In the genomic region with DNA sequence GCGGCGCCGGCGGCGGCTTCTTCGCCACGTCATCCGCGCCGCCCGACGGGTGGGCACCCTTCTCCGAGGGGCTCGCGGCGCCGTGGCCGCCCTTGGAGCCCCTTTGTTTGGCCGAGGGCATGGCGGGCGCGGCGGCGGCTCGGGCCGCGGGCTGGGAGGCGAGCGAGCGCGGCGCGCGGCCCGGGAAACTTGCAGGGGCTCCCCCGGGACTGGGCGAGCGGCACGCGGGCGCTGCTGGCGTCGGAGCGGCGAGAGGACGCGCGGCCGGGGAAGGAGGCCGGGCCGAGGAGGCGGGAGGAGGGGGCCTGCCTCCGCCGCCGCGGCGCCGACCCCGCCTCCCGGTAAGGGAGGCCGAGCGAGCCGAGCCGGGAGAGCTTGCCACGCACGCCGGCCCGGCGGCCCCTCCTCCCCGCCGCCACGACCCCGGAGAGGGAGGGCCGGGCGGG, we compare ENCODE assay signal across 1 cellular context.
TF ChIP-seq lines count a peak whose summit lies in the region.

A gene with protein sequence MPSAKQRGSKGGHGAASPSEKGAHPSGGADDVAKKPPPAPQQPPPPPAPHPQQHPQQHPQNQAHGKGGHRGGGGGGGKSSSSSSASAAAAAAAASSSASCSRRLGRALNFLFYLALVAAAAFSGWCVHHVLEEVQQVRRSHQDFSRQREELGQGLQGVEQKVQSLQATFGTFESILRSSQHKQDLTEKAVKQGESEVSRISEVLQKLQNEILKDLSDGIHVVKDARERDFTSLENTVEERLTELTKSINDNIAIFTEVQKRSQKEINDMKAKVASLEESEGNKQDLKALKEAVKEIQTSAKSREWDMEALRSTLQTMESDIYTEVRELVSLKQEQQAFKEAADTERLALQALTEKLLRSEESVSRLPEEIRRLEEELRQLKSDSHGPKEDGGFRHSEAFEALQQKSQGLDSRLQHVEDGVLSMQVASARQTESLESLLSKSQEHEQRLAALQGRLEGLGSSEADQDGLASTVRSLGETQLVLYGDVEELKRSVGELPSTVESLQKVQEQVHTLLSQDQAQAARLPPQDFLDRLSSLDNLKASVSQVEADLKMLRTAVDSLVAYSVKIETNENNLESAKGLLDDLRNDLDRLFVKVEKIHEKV (minus strand): TSS at position 290 of the 446 bp plus-strand sequence. CDS start 169 bp downstream, at position 121.

TF ChIP-seq in GM12878, 131 proteins besides CTCF, POLR2A, EP300 and RAD21:
- TF ChIP-seq, protein P1, sequence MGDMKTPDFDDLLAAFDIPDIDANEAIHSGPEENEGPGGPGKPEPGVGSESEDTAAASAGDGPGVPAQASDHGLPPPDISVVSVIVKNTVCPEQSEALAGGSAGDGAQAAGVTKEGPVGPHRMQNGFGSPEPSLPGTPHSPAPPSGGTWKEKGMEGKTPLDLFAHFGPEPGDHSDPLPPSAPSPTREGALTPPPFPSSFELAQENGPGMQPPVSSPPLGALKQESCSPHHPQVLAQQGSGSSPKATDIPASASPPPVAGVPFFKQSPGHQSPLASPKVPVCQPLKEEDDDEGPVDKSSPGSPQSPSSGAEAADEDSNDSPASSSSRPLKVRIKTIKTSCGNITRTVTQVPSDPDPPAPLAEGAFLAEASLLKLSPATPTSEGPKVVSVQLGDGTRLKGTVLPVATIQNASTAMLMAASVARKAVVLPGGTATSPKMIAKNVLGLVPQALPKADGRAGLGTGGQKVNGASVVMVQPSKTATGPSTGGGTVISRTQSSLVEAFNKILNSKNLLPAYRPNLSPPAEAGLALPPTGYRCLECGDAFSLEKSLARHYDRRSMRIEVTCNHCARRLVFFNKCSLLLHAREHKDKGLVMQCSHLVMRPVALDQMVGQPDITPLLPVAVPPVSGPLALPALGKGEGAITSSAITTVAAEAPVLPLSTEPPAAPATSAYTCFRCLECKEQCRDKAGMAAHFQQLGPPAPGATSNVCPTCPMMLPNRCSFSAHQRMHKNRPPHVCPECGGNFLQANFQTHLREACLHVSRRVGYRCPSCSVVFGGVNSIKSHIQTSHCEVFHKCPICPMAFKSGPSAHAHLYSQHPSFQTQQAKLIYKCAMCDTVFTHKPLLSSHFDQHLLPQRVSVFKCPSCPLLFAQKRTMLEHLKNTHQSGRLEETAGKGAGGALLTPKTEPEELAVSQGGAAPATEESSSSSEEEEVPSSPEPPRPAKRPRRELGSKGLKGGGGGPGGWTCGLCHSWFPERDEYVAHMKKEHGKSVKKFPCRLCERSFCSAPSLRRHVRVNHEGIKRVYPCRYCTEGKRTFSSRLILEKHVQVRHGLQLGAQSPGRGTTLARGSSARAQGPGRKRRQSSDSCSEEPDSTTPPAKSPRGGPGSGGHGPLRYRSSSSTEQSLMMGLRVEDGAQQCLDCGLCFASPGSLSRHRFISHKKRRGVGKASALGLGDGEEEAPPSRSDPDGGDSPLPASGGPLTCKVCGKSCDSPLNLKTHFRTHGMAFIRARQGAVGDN (IDR thresholded peaks at IDR 0.05) = peak; percentile 28; the same call in 1 of the 2 replicates
- no peak for TF ChIP-seq TCF12 (IDR thresholded peaks at IDR 0.05; ENCODE audit: low read depth, low read length)
- peak; percentile 84 for TF ChIP-seq IKZF1 (conservative IDR thresholded peaks at IDR 0.05)
- TF ChIP-seq MEF2B (IDR thresholded peaks at IDR 0.05; ENCODE audit: partially characterized antibody, poor library complexity, severe bottlenecking) = no peak
- TF ChIP-seq BHLHE40 (IDR thresholded peaks at IDR 0.05; ENCODE audit: borderline replicate concordance in 1 of 2, low read depth in 2 of 2, low read length in 1 of 2) = peak; percentile 16 to 85; a peak in 3 of 4 replicates
- peak; percentile 59 for TF ChIP-seq GATAD2B (conservative IDR thresholded peaks at IDR 0.05; ENCODE audit: low read depth)
- TF ChIP-seq LARP7 (IDR thresholded peaks at IDR 0.05) = peak; percentile 32; the same call in 1 of the 2 replicates
